Comparison of ENCODE assay signal across 7 cellular contexts in genomic region chr6:26311012-26311384, GRCh38. TPM values are rescaled to one million over a fixed set of nuclear protein-coding genes. Genes with fewer than 3 reads are reported as not detected.
DNase-seq lines count a peak whose midpoint lies in the region; ATAC-seq and TF ChIP-seq lines count a peak whose summit lies in the region.

No MANE protein-coding gene starts in this region.

- H3K36me3 ChIP-seq in thoracic aorta (no peaks in the 10 kb centered on the region), tibial nerve (no peaks in the 10 kb centered on the region)

- no peaks in the 10 kb centered on the region for H3K36me3 Mint-ChIP-seq in activated naive CD4-positive, alpha-beta T cell treated with anti-CD3 and anti-CD28 coated beads, Interleukin-2, amount 50 U/mL, for 24 hours
- no peaks in the 10 kb centered on the region for H3K36me3 Mint-ChIP-seq in immature natural killer cell

- peak overlapping the region; percentile 28 for H3K4me3 Mint-ChIP-seq in activated naive CD4-positive, alpha-beta T cell treated with anti-CD3 and anti-CD28 coated beads, Interleukin-2, amount 50 U/mL, for 24 hours
- peak overlapping the region in 3 of 5 donors; percentile 5 to 46 (median 41) for H3K4me3 Mint-ChIP-seq in immature natural killer cell

- DNase-seq in H4 (ENCODE audit: low spot score) (peak; percentile 46), NCI-H2227 (lab: John Stamatoyannopoulos, UW; ENCODE audit: unreplicated experiment) (peak; percentile 62), immature natural killer cell (peak in 2 of 3 donors; percentile 22 to 59), thoracic aorta (ENCODE audit: low spot score) (no peak), left colon (no peak), tibial nerve (ENCODE audit: low spot score in 2 of 2) (no peak)

- H3K27ac ChIP-seq in thoracic aorta (no peak overlapping the region), tibial nerve (peak overlapping the region in 1 of 4 donors; percentile 31)

- H3K27me3 Mint-ChIP-seq in activated naive CD4-positive, alpha-beta T cell treated with anti-CD3 and anti-CD28 coated beads, Interleukin-2, amount 50 U/mL, for 24 hours = no peaks in the 10 kb centered on the region
- H3K27me3 Mint-ChIP-seq in immature natural killer cell (ENCODE audit: low read depth in 3 of 3) = peaks cover 26 to 45% (median 33%) of the 10 kb centered on the region in 3 donors

- peaks cover 36% of the 10 kb centered on the region for H3K4me1 Mint-ChIP-seq in activated naive CD4-positive, alpha-beta T cell treated with anti-CD3 and anti-CD28 coated beads, Interleukin-2, amount 50 U/mL, for 24 hours
- H3K4me1 Mint-ChIP-seq in immature natural killer cell = peaks cover 68 to 70% of the 10 kb centered on the region in 2 donors

- no peak for ATAC-seq in thoracic aorta (ENCODE audit: insufficient number of reproducible peaks, low FRiP score, low read depth)
- no peak for ATAC-seq in left colon

- no peaks in the 10 kb centered on the region for H3K27me3 ChIP-seq in thoracic aorta (replicated peaks; ENCODE audit: insufficient read depth)
- H3K27me3 ChIP-seq in tibial nerve = no peaks in the 10 kb centered on the region

- TF ChIP-seq EP300 in tibial nerve (IDR thresholded peaks at IDR 0.05) = no peak

- H3K9me3 Mint-ChIP-seq in activated naive CD4-positive, alpha-beta T cell treated with anti-CD3 and anti-CD28 coated beads, Interleukin-2, amount 50 U/mL, for 24 hours = peaks cover 5% of the 10 kb centered on the region
- peaks cover 0 to 6% (median 4%) of the 10 kb centered on the region in 6 donors for H3K9me3 Mint-ChIP-seq in immature natural killer cell

- TF ChIP-seq POLR2A in tibial nerve (IDR thresholded peaks at IDR 0.05) = no peak

- TF ChIP-seq CTCF in thoracic aorta (IDR thresholded peaks at IDR 0.05) (no peak), tibial nerve (IDR thresholded peaks at IDR 0.05) (no peak)

- WGBS in tibial nerve, 2 donors = 9 to 10% methylated on average over 11 of the region's 11 CpGs

- intact Hi-C loops in left colon (cut with DNase I, micrococcal nuclease) = no loop called here

- H3K4me1 ChIP-seq in thoracic aorta (ENCODE audit: control insufficient read depth in 1 of 2, low read depth in 2 of 2) (peaks cover 0 to 3% of the 10 kb centered on the region in 2 donors), tibial nerve (peaks cover 0 to 18% (median 0%) of the 10 kb centered on the region in 4 donors)

- H3K27ac Mint-ChIP-seq in activated naive CD4-positive, alpha-beta T cell treated with anti-CD3 and anti-CD28 coated beads, Interleukin-2, amount 50 U/mL, for 24 hours = peak overlapping the region; percentile 98
- H3K27ac Mint-ChIP-seq in immature natural killer cell = peak overlapping the region in 5 of 6 donors; percentile 19 to 97 (median 64)

- H3K9me3 ChIP-seq in thoracic aorta (no peaks in the 10 kb centered on the region), tibial nerve (no peaks in the 10 kb centered on the region)

- peak overlapping the region; percentile 71 for H3K4me3 ChIP-seq in thoracic aorta
- H3K4me3 ChIP-seq in tibial nerve = peak overlapping the region in 2 of 4 donors; percentile 37 to 57

RNA-seq across cellular contexts. Expression of gene BTN3A2, which starts 54.0 kb away (rescaled TPM):
- total RNA-seq in H4 (2014; rRNA removed; shearing (Covaris generic)) = 29.6 and 32.0 TPM in 2 replicates
- polyA plus RNA-seq in immature natural killer cell = 100 to 1,000 TPM; 122 to 227 (median 158) TPM
- total RNA-seq in thoracic aorta = 10 to 100 TPM; 11.4 to 21.2 TPM
- total RNA-seq in left colon = 10 to 100 TPM; 17.6 to 35.1 TPM
- 10 to 100 TPM in 3 of 4 donors, 1 to 10 TPM in 1; 8.4 to 14.0 (median 12.1) TPM for total RNA-seq in tibial nerve

Comparison
In these comparisons a context has a peak if more than half of its experiments do, and no peak if none do; other contexts are left out.
1. DNase-seq: peak in H4 (single experiment), NCI-H2227 (single experiment) and immature natural killer cell (2 of 3); none in thoracic aorta (single experiment), left colon (0 of 2) and tibial nerve (0 of 2).